Comparison of ENCODE assay signal across 8 cellular contexts in genomic region chr5:126594077-126594476, GRCh38. TPM values are rescaled to one million over a fixed set of nuclear protein-coding genes. Genes with fewer than 3 reads are reported as not detected.
A peak's percentile ranks its signal among the peaks of the same experiment; 100 is the strongest.
DNase-seq lines count a peak whose midpoint lies in the region; ATAC-seq, FAIRE-seq and TF ChIP-seq lines count a peak whose summit lies in the region.

No MANE protein-coding gene starts in this region.

- H3K9me3 Mint-ChIP-seq in naive thymus-derived CD4-positive, alpha-beta T cell: no peaks in the 10 kb centered on the region

- TF ChIP-seq CTCF in AG10803 (conservative IDR thresholded peaks at IDR 0.05; ENCODE audit: low read length): no peak
- no peak for TF ChIP-seq CTCF in dorsolateral prefrontal cortex (IDR thresholded peaks at IDR 0.05 in 54 of 56, conservative IDR thresholded peaks at IDR 0.05 in 2 of 56; ENCODE audit: low read depth in 1 of 56, partially characterized antibody in 56 of 56)

- no peaks in the 10 kb centered on the region for H3K9me3 ChIP-seq in naive thymus-derived CD4-positive, alpha-beta T cell (ENCODE audit: control insufficient read depth in 2 of 3, low read length in 3 of 3)

- intact Hi-C loops in dorsolateral prefrontal cortex (cut with DNase I): no loop called here
- intact Hi-C loops in naive thymus-derived CD4-positive, alpha-beta T cell (cut with micrococcal nuclease): loop anchor here in 1 of 2 donors (10.0 kb wide), 1 partner anchor 169 kb away; the partner anchor contains the start of gene GRAMD2B

- peak overlapping the region; percentile 47 to 94 (median 86) for H3K4me3 Mint-ChIP-seq in naive thymus-derived CD4-positive, alpha-beta T cell

- H3K36me3 ChIP-seq in naive thymus-derived CD4-positive, alpha-beta T cell (ENCODE audit: control insufficient read depth in 2 of 3, insufficient read depth in 3 of 3, low read length in 3 of 3): no peaks in the 10 kb centered on the region

- peaks cover 0 to 9% of the 10 kb centered on the region in 2 donors for H3K4me1 ChIP-seq in naive thymus-derived CD4-positive, alpha-beta T cell (ENCODE audit: control insufficient read depth in 2 of 2, insufficient read depth in 2 of 2, low read length in 2 of 2)

- no peaks in the 10 kb centered on the region for H3K27me3 ChIP-seq in dorsolateral prefrontal cortex
- peaks cover 0 to 7% of the 10 kb centered on the region in 2 donors for H3K27me3 ChIP-seq in naive thymus-derived CD4-positive, alpha-beta T cell (ENCODE audit: control insufficient read depth in 2 of 2, insufficient read depth in 2 of 2, low read length in 2 of 2)

- ATAC-seq in naive thymus-derived CD4-positive, alpha-beta T cell: no peak
- no peak for ATAC-seq in GM19328 (IDR thresholded peaks at IDR 0.05; ENCODE audit: unreplicated experiment)

- H3K27ac ChIP-seq in dorsolateral prefrontal cortex: peak overlapping the region in 4 of 59 donors; percentile 79 to 92 (median 87)
- no peak overlapping the region for H3K27ac ChIP-seq in naive thymus-derived CD4-positive, alpha-beta T cell (ENCODE audit: low read depth, low read length)

- H3K36me3 Mint-ChIP-seq in naive thymus-derived CD4-positive, alpha-beta T cell: no peaks in the 10 kb centered on the region

- POLR2A ChIA-PET in naive thymus-derived CD4-positive, alpha-beta T cell (lab: Charles Lee): interaction anchor here (1.1 to 1.5 kb wide), 2 partner anchors 183 to 185 kb away, joined by 3 to 4 read pairs; partner anchors contain the start of gene LMNB1

- CTCF ChIA-PET in naive thymus-derived CD4-positive, alpha-beta T cell (lab: Charles Lee): interaction anchor here (1.0 to 1.7 kb wide), 2 partner anchors 11 to 53 kb away, joined by 4 to 5 read pairs; no protein-coding TSS in a partner anchor

- peak overlapping the region in 4 of 9 donors; percentile 9 to 68 (median 26) for H3K27ac Mint-ChIP-seq in naive thymus-derived CD4-positive, alpha-beta T cell

- peaks cover 8 to 23% (median 15%) of the 10 kb centered on the region in 7 donors for H3K4me1 Mint-ChIP-seq in naive thymus-derived CD4-positive, alpha-beta T cell

- H3K4me3 ChIP-seq in AG10803 (ENCODE audit: low read length) (peak overlapping the region; percentile 79), dorsolateral prefrontal cortex (peak overlapping the region; percentile 50 to 94 (median 76))
- no peak overlapping the region for H3K4me3 ChIP-seq in naive thymus-derived CD4-positive, alpha-beta T cell (ENCODE audit: low read length)

- no peak for FAIRE-seq in HTR-8/SVneo (lab: Jason Lieb, UNC)

- DNase-seq in AG10803 (ENCODE audit: low read depth): peak; percentile 15
- peak; percentile 20 for DNase-seq in HTR-8/SVneo (ENCODE audit: insufficient read length, low spot score)
- no peak for DNase-seq in dorsolateral prefrontal cortex
- DNase-seq in naive thymus-derived CD4-positive, alpha-beta T cell: no peak
- no peak for DNase-seq in NCI-H1105 (lab: John Stamatoyannopoulos, UW)
- DNase-seq in CD1c-positive myeloid dendritic cell (ENCODE audit: extremely low spot score): no peak
- DNase-seq in central memory CD4-positive, alpha-beta T cell: no peak

- peaks cover 0 to 43% (median 12%) of the 10 kb centered on the region in 5 donors for H3K27me3 Mint-ChIP-seq in naive thymus-derived CD4-positive, alpha-beta T cell

RNA-seq across cellular contexts. Expression of gene ALDH7A1, which starts 0.9 kb away (rescaled TPM):
- total RNA-seq in dorsolateral prefrontal cortex: 100 to 1,000 TPM in 45 of 120 experiments, 10 to 100 TPM in 75; 54.8 to 188 (median 92.2) TPM
- 1 to 10 TPM in 4 of 5 experiments, under 1 TPM in 1; 0.51 to 3.4 (median 2.3) TPM for total RNA-seq in naive thymus-derived CD4-positive, alpha-beta T cell
- 1 to 10 TPM; 3.4 to 9.9 TPM for polyA plus RNA-seq in naive thymus-derived CD4-positive, alpha-beta T cell

RNA-seq across cellular contexts. Expression of gene PHAX, which starts 6.7 kb away (rescaled TPM):
- total RNA-seq in dorsolateral prefrontal cortex: 10 to 100 TPM; 32.7 to 78.0 (median 53.0) TPM
- 10 to 100 TPM; 14.5 to 40.9 (median 35.4) TPM for total RNA-seq in naive thymus-derived CD4-positive, alpha-beta T cell
- 100 to 1,000 TPM in 1 of 2 donors, 10 to 100 TPM in 1; 80.5 to 116 TPM for polyA plus RNA-seq in naive thymus-derived CD4-positive, alpha-beta T cell

Comparison
In these comparisons a context has a peak if more than half of its experiments do, and no peak if none do; other contexts are left out.
1. DNase-seq: peak in AG10803 (single experiment) and HTR-8/SVneo (single experiment); none in dorsolateral prefrontal cortex (0 of 10), naive thymus-derived CD4-positive, alpha-beta T cell (0 of 9), NCI-H1105 (single experiment), CD1c-positive myeloid dendritic cell (single experiment) and central memory CD4-positive, alpha-beta T cell (single experiment).
2. RNA of gene ALDH7A1, which starts 0.9 kb away (total RNA-seq): 54.8 to 188 TPM in dorsolateral prefrontal cortex; 0.51 to 3.4 TPM in naive thymus-derived CD4-positive, alpha-beta T cell; every median in the first group is over 10 times any median in the second.